In the genomic region with DNA sequence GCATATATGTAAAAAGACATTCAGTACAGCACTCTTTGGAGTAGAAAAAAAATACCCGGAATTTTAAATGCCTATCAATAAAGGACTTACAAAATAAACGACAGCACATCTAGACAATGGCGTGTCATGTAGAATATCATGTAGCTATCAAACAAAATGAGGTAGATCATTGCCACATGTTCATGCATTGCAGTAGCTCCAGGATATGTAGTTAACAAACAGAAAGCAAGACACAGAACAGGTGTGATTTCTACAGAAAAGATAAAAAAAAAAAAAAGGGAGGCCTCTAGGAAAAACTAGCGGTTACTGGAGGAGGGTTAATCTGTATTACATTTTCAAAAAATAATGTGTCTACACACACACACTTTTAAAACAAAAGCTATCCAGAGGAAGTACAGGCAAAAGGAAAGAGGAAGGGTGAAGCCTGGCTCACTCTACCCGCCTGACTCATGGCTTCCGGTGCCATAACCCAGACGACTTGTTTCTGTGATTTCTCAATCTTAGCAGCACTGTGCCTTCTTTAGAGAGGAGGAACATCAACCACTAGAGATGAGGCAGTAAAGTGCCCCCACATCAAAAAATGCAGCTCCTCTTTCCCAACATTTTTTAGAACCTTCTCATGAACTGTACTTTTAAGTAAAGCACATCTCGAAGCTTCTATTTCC, we compare ENCODE assay signal across 7 cellular contexts. TPM values are rescaled to one million over a fixed set of nuclear protein-coding genes. Genes with fewer than 3 reads are reported as not detected.
DNase-seq lines count a peak whose midpoint lies in the region; ATAC-seq and TF ChIP-seq lines count a peak whose summit lies in the region.

No MANE protein-coding gene starts in this region.

- no peaks in the 10 kb centered on the region for H3K36me3 ChIP-seq in brain microvascular endothelial cell (replicated peaks)
- H3K36me3 ChIP-seq in lower lobe of right lung = no peaks in the 10 kb centered on the region

- H3K27ac ChIP-seq in brain microvascular endothelial cell = peak overlapping the region; percentile 40
- H3K27ac ChIP-seq in lower lobe of right lung = peak overlapping the region; percentile 74

- no peaks in the 10 kb centered on the region for H3K27me3 ChIP-seq in brain microvascular endothelial cell (replicated peaks)
- no peaks in the 10 kb centered on the region for H3K27me3 ChIP-seq in lower lobe of right lung (ENCODE audit: low read depth)

- peak; percentile 98 for ATAC-seq in HG03175 (IDR thresholded peaks at IDR 0.05; ENCODE audit: unreplicated experiment)
- ATAC-seq in lower lobe of right lung = peak; percentile 86 to 93

- peak; percentile 35 for DNase-seq in GM19238 (ENCODE audit: insufficient read length, low spot score)
- peak in 4 of 5 experiments; percentile 18 to 81 (median 26) for DNase-seq in T-helper 2 cell
- DNase-seq in brain microvascular endothelial cell = peak; percentile 85
- peak; percentile 81 for DNase-seq in lower lobe of right lung
- peak; percentile 45 for DNase-seq in stimulated activated CD8-positive, alpha-beta memory T cell treated with anti-CD3 and anti-CD28 coated beads, Interleukin-4, amount 100 ng/mL, for 24 hours (ENCODE audit: low read depth)
- DNase-seq in iPS-NIHi11 (ENCODE audit: low spot score) = no peak

- H3K4me3 ChIP-seq in brain microvascular endothelial cell (ENCODE audit: low read depth, low read length) (no peak overlapping the region), lower lobe of right lung (peak overlapping the region; percentile 2)

- TF ChIP-seq CTCF in brain microvascular endothelial cell (IDR thresholded peaks at IDR 0.05; ENCODE audit: low read depth, low read length, missing control alignments) (no peak), lower lobe of right lung (IDR thresholded peaks at IDR 0.05) (no peak)

- no peaks in the 10 kb centered on the region for H3K9me3 ChIP-seq in lower lobe of right lung

- H3K4me1 ChIP-seq in lower lobe of right lung = peaks cover 39% of the 10 kb centered on the region

- in situ Hi-C loops in brain microvascular endothelial cell (cut with HindIII; ENCODE audit: low pct_ligation_motif_present, low sequenced_read_pairs) = no loop called here

- intact Hi-C loops in lower lobe of right lung (cut with DNase I) = no loop called here

RNA-seq across cellular contexts. Expression of a gene that starts 6.9 kb away (rescaled TPM):
- total RNA-seq in lower lobe of right lung = 162 TPM
